8 cellular contexts compared by ENCODE assay signal in the genomic region with DNA sequence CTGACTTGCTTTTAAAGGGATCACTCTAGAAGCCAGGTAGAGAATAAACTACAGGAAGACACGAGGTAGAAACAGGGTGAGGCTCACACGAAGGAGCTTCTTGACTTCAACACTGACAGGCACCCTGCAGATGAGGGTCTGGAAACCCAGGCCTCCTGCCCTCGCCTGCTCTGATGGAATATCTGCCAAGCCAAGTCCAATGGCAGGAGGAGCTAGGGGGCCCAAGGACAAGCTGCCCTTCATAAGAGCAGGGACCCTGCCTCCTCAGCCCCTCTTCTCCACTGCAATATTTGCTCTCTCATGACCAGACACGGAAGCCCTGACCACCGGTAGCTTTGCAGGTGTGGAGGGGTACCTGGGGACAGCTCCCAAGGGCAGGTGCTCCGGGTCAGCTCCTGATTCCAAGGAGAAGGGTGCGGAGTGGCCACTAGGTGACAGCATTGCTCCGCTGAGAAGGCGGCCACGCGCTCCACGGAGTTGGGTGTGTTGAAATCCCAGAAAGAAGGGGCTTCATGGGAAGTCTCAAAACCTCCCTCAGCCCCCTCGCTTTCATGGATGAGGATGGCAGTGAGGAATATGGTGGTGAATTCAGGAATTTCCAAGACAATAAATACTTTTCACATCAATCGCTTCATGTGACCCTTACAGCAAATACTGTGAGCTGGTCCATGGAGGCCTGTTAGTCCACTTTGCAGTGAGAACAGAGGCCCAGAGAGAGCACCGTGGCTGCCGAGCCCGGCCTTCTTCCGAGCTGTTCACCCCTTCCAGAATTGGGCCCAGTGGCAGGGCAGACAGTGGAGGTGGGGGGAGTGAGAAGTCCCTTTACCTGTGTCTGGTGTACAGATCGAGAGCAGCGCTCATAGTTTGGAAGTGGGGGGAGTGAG. TPM values are rescaled to one million over a fixed set of nuclear protein-coding genes. Genes with fewer than 3 reads are reported as not detected.
A peak's percentile ranks its signal among the peaks of the same experiment; 100 is the strongest.
DNase-seq lines count a peak whose midpoint lies in the region; ATAC-seq and TF ChIP-seq lines count a peak whose summit lies in the region.

No MANE protein-coding gene starts in this region.

- no peak overlapping the region for H3K27ac ChIP-seq in GM23338 (ENCODE audit: low read depth)
- no peak overlapping the region for H3K27ac ChIP-seq in prostate gland

- H3K4me1 Mint-ChIP-seq in GM23338, result peaks cover 9% of the 10 kb centered on the region

- H3K4me3 ChIP-seq in GM23338 (no peak overlapping the region), prostate gland (no peak overlapping the region)

- DNase-seq in AG20443 (ENCODE audit: low spot score) (peak; percentile 81), GM23338 (ENCODE audit: low spot score) (peak; percentile 82), RPMI7951 (ENCODE audit: low read depth) (peak; percentile 25), head of caudate nucleus (peak; percentile 38 to 88 (median 74)), prostate gland (ENCODE audit: low spot score) (peak; percentile 47), SKM-1 (lab: John Stamatoyannopoulos, UW; ENCODE audit: unreplicated experiment) (no peak)
- DNase-seq in activated effector memory CD4-positive, alpha-beta T cell treated with anti-CD3 and anti-CD28 coated beads, Interleukin-2, amount 50 U/mL, for 16 hours, result peak; percentile 79

- peak; percentile 92 to 99 for TF ChIP-seq CTCF in GM23338 (conservative IDR thresholded peaks at IDR 0.05; ENCODE audit: low read depth in 2 of 2)
- TF ChIP-seq CTCF in prostate gland (IDR thresholded peaks at IDR 0.05), result peak; percentile 80 to 96 (median 91)

- H3K36me3 Mint-ChIP-seq in GM23338 (ENCODE audit: low read depth), result no peaks in the 10 kb centered on the region

- H2AFZ ChIP-seq in GM23338, result no peak overlapping the region

- no peaks in the 10 kb centered on the region for H3K79me2 ChIP-seq in GM23338 (replicated peaks; ENCODE audit: insufficient read depth)

- TF ChIP-seq POLR2A in prostate gland (IDR thresholded peaks at IDR 0.05), result no peak

- H3K4me3 Mint-ChIP-seq in GM23338, result no peak overlapping the region

- no peak overlapping the region for H3K4me2 ChIP-seq in GM23338

- H3K9me3 ChIP-seq in prostate gland, result no peaks in the 10 kb centered on the region

- 17% methylated on average over 19 of the region's 20 CpGs for whole genome bisulfite sequencing in prostate gland

- no peaks in the 10 kb centered on the region; the same call in 1 of the 3 replicates for H3K9me3 Mint-ChIP-seq in GM23338

- ATAC-seq in GM23338 (peak; percentile 95), HG02852 (IDR thresholded peaks at IDR 0.05; ENCODE audit: unreplicated experiment) (no peak)

- H3K27me3 ChIP-seq in GM23338 (ENCODE audit: insufficient read depth) (no peaks in the 10 kb centered on the region), prostate gland (replicated peaks; ENCODE audit: insufficient read depth) (no peaks in the 10 kb centered on the region)

- H4K20me1 ChIP-seq in GM23338 (replicated peaks; ENCODE audit: insufficient read depth), result no peaks in the 10 kb centered on the region; the same call in 1 of the 2 replicates

- H3K4me1 ChIP-seq in GM23338 (ENCODE audit: insufficient read depth) (peaks cover 5% of the 10 kb centered on the region; the same call in 1 of the 2 replicates), prostate gland (replicated peaks) (peaks cover 3% of the 10 kb centered on the region)

- no peaks in the 10 kb centered on the region for H3K9me2 ChIP-seq in GM23338 (ENCODE audit: insufficient read depth)

- peaks cover 26% of the 10 kb centered on the region for H3K27me3 Mint-ChIP-seq in GM23338 (ENCODE audit: insufficient read depth, low read depth, poor library complexity)

- H3K36me3 ChIP-seq in GM23338 (ENCODE audit: insufficient read depth) (no peaks in the 10 kb centered on the region), prostate gland (no peaks in the 10 kb centered on the region)

- H3K27ac Mint-ChIP-seq in GM23338, result no peak overlapping the region

- intact Hi-C loops in head of caudate nucleus (cut with DNase I) (loop anchor here (5.0 kb wide), 2 partner anchors 225 to 280 kb away; no protein-coding TSS in a partner anchor), prostate gland (cut with DNase I) (loop anchor here (1.0 to 2.0 kb wide), 2 partner anchors 223 to 277 kb away; no protein-coding TSS in a partner anchor)

- peaks cover 3% of the 10 kb centered on the region; the same call in 1 of the 2 replicates for H3F3A ChIP-seq in GM23338 (replicated peaks; ENCODE audit: low read depth)

TF ChIP-seq in GM23338, 12 proteins besides CTCF, POLR2A, EP300 and RAD21:
- TF ChIP-seq, protein P1, sequence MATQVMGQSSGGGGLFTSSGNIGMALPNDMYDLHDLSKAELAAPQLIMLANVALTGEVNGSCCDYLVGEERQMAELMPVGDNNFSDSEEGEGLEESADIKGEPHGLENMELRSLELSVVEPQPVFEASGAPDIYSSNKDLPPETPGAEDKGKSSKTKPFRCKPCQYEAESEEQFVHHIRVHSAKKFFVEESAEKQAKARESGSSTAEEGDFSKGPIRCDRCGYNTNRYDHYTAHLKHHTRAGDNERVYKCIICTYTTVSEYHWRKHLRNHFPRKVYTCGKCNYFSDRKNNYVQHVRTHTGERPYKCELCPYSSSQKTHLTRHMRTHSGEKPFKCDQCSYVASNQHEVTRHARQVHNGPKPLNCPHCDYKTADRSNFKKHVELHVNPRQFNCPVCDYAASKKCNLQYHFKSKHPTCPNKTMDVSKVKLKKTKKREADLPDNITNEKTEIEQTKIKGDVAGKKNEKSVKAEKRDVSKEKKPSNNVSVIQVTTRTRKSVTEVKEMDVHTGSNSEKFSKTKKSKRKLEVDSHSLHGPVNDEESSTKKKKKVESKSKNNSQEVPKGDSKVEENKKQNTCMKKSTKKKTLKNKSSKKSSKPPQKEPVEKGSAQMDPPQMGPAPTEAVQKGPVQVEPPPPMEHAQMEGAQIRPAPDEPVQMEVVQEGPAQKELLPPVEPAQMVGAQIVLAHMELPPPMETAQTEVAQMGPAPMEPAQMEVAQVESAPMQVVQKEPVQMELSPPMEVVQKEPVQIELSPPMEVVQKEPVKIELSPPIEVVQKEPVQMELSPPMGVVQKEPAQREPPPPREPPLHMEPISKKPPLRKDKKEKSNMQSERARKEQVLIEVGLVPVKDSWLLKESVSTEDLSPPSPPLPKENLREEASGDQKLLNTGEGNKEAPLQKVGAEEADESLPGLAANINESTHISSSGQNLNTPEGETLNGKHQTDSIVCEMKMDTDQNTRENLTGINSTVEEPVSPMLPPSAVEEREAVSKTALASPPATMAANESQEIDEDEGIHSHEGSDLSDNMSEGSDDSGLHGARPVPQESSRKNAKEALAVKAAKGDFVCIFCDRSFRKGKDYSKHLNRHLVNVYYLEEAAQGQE (IDR thresholded peaks at IDR 0.05; ENCODE audit: unreplicated experiment), result peak; percentile 43
- no peak for TF ChIP-seq STAT1 (IDR thresholded peaks at IDR 0.05; ENCODE audit: unreplicated experiment)
TF ChIP-seq in GM23338: peak in this region for 1.

RNA-seq across cellular contexts. Expression of a gene that starts 33.2 kb away (rescaled TPM):
- 0.03 TPM in 1 of 2 replicates, not detected in the other for total RNA-seq in GM23338 (2014; rRNA removed; shearing (Covaris generic))
- not detected in 2 replicates for polyA plus RNA-seq in GM23338 (2016; fragmentation: Nextera tagmentation; extraction: Ambion mirVana)
- total RNA-seq in RPMI7951 (2014; rRNA removed; shearing (Covaris generic)), result not detected in 2 replicates
- total RNA-seq in prostate gland, result under 1 TPM in 1 of 2 donors, not detected in 1; 0.32 TPM
